Comparison of ENCODE assay signal across 14 cellular contexts in the genomic region with DNA sequence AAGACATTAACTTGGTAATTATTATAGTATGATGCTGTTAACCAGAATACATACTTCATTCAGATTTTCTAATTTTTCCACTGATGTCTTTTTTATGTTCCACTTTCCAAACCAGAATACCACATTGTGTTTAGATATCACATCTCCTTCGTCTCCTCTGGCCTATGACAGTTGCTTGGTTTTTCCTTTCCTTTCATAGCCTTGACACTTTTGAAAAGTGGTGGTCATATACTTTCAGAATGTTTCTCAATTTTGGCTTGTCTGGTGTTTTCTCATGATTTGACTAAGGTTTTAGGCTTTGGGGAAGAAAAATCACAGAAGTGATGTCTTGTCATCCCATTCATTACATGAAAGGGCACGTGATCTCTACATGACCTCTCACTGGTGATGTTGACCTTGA. TPM values are rescaled to one million over a fixed set of nuclear protein-coding genes. Genes with fewer than 3 reads are reported as not detected.
DNase-seq lines count a peak whose midpoint lies in the region; ATAC-seq and TF ChIP-seq lines count a peak whose summit lies in the region.
"Had no signal": no experiment of that assay in that cellular context is flagged by ENCODE, and none has a peak within 500 bp of the region (broad histone marks: within the 10 kb centered on the region; RNA-seq: fewer than 3 reads in every experiment).

No MANE protein-coding gene starts in this region.

- peak in 1 of 2 donors; percentile 62 for ATAC-seq in activated T-cell treated with anti-CD3 and anti-CD28 coated beads, Interleukin-2, amount 50 U/mL, for 72 hours (replicated peaks in 1 of 2)
- peak; percentile 61 for ATAC-seq in activated naive CD8-positive, alpha-beta T cell treated with anti-CD3 and anti-CD28 coated beads, Interleukin-2, amount 50 U/mL, for 24 hours
- ATAC-seq in GM18505 (IDR thresholded peaks at IDR 0.05; ENCODE audit: unreplicated experiment): no peak
- ATAC-seq: CD8-positive, alpha-beta T cell had no signal

- no peaks in the 10 kb centered on the region for H3K9me3 ChIP-seq in ascending aorta

- peaks cover 1 to 3% of the 10 kb centered on the region in 2 donors for H3K9me3 Mint-ChIP-seq in activated T-cell treated with anti-CD3 and anti-CD28 coated beads, Interleukin-2, amount 50 U/mL, for 72 hours
- H3K9me3 Mint-ChIP-seq in activated naive CD8-positive, alpha-beta T cell treated with anti-CD3 and anti-CD28 coated beads, Interleukin-2, amount 50 U/mL, for 24 hours: peaks cover 5% of the 10 kb centered on the region
- H3K9me3 Mint-ChIP-seq in stimulated activated naive CD8-positive, alpha-beta T cell treated with anti-CD3 and anti-CD28 coated beads, Interleukin-15, Interleukin-2, amounts not matched to agents 100 ng/mL and 50 ng/mL, for 24 hours: no peaks in the 10 kb centered on the region

- intact Hi-C loops in ascending aorta (cut with DNase I): no loop called here

- peaks cover 9% of the 10 kb centered on the region for H3K4me1 Mint-ChIP-seq in activated T-cell treated with anti-CD3 and anti-CD28 coated beads, Interleukin-2, amount 50 U/mL, for 72 hours (ENCODE audit: low read depth)
- peaks cover 5% of the 10 kb centered on the region for H3K4me1 Mint-ChIP-seq in activated naive CD8-positive, alpha-beta T cell treated with anti-CD3 and anti-CD28 coated beads, Interleukin-2, amount 50 U/mL, for 24 hours
- peaks cover 7% of the 10 kb centered on the region for H3K4me1 Mint-ChIP-seq in stimulated activated naive CD8-positive, alpha-beta T cell treated with anti-CD3 and anti-CD28 coated beads, Interleukin-15, Interleukin-2, amounts not matched to agents 100 ng/mL and 50 ng/mL, for 24 hours (ENCODE audit: low read depth)
- H3K4me1 Mint-ChIP-seq: B cell had no signal

- H3K36me3 ChIP-seq in ascending aorta: no peaks in the 10 kb centered on the region
- H3K36me3 ChIP-seq: BLaER1 treated with 17β-estradiol and CSF1 and Interleukin-3, amounts not matched to agents 10 nM and 100 nM had no signal

- peaks cover 22% of the 10 kb centered on the region for H3K27me3 Mint-ChIP-seq in activated T-cell treated with anti-CD3 and anti-CD28 coated beads, Interleukin-2, amount 50 U/mL, for 72 hours (ENCODE audit: low read depth)
- H3K27me3 Mint-ChIP-seq in activated naive CD8-positive, alpha-beta T cell treated with anti-CD3 and anti-CD28 coated beads, Interleukin-2, amount 50 U/mL, for 24 hours: peaks cover 25% of the 10 kb centered on the region
- H3K27me3 Mint-ChIP-seq in stimulated activated naive CD8-positive, alpha-beta T cell treated with anti-CD3 and anti-CD28 coated beads, Interleukin-15, Interleukin-2, amounts not matched to agents 100 ng/mL and 50 ng/mL, for 24 hours: peaks cover 14% of the 10 kb centered on the region

- no peak for DNase-seq in activated T-cell treated with anti-CD3 and anti-CD28 coated beads, Interleukin-2, amount 50 U/mL, for 72 hours
- DNase-seq in activated T-cell treated with anti-CD3 and anti-CD28 coated beads, Interleukin-2, amount 50 U/mL, for 1 hour: no peak
- no peak for DNase-seq in activated naive CD8-positive, alpha-beta T cell treated with anti-CD3 and anti-CD28 coated beads, Interleukin-2, amount 50 U/mL, for 24 hours
- no peak for DNase-seq in ascending aorta (ENCODE audit: low spot score in 2 of 2)
- DNase-seq: Calu3; CD8-positive, alpha-beta T cell; DMS79 treated with DMSO at 0.1 percent for 48 hours; GF-D8; H9 had no signal

- no peak overlapping the region for H3K4me3 Mint-ChIP-seq in activated T-cell treated with anti-CD3 and anti-CD28 coated beads, Interleukin-2, amount 50 U/mL, for 72 hours
- no peak overlapping the region for H3K4me3 Mint-ChIP-seq in activated naive CD8-positive, alpha-beta T cell treated with anti-CD3 and anti-CD28 coated beads, Interleukin-2, amount 50 U/mL, for 24 hours
- no peak overlapping the region for H3K4me3 Mint-ChIP-seq in stimulated activated naive CD8-positive, alpha-beta T cell treated with anti-CD3 and anti-CD28 coated beads, Interleukin-15, Interleukin-2, amounts not matched to agents 100 ng/mL and 50 ng/mL, for 24 hours
- H3K4me3 Mint-ChIP-seq: B cell; CD8-positive, alpha-beta T cell; H9 had no signal

- H3K27ac ChIP-seq in ascending aorta: no peak overlapping the region
- H3K27ac ChIP-seq: BLaER1 treated with 17β-estradiol and CSF1 and Interleukin-3, amounts not matched to agents 10 nM and 100 nM had no signal

- no peaks in the 10 kb centered on the region for H3K27me3 ChIP-seq in ascending aorta
- H3K27me3 ChIP-seq: BLaER1 treated with 17β-estradiol and CSF1 and Interleukin-3, amounts not matched to agents 10 nM and 100 nM had no signal

- no peaks in the 10 kb centered on the region for H3K4me1 ChIP-seq in ascending aorta

- TF ChIP-seq CTCF in ascending aorta (IDR thresholded peaks at IDR 0.05): no peak

- TF ChIP-seq POLR2A in GM18505 (IDR thresholded peaks at IDR 0.05; ENCODE audit: borderline replicate concordance, extremely low read depth, insufficient read depth, insufficient read length): no peak

- no peaks in the 10 kb centered on the region for H3K36me3 Mint-ChIP-seq in activated T-cell treated with anti-CD3 and anti-CD28 coated beads, Interleukin-2, amount 50 U/mL, for 72 hours (ENCODE audit: insufficient read depth in 2 of 2)
- no peaks in the 10 kb centered on the region for H3K36me3 Mint-ChIP-seq in activated naive CD8-positive, alpha-beta T cell treated with anti-CD3 and anti-CD28 coated beads, Interleukin-2, amount 50 U/mL, for 24 hours (ENCODE audit: low read depth)
- no peaks in the 10 kb centered on the region for H3K36me3 Mint-ChIP-seq in stimulated activated naive CD8-positive, alpha-beta T cell treated with anti-CD3 and anti-CD28 coated beads, Interleukin-15, Interleukin-2, amounts not matched to agents 100 ng/mL and 50 ng/mL, for 24 hours (ENCODE audit: low read depth)
- H3K36me3 Mint-ChIP-seq: CD8-positive, alpha-beta T cell had no signal

- no peak overlapping the region for H3K4me3 ChIP-seq in ascending aorta
- H3K4me3 ChIP-seq: BLaER1 treated with 17β-estradiol and CSF1 and Interleukin-3, amounts not matched to agents 10 nM and 100 nM had no signal

- peak overlapping the region; percentile 34 for H3K27ac Mint-ChIP-seq in activated T-cell treated with anti-CD3 and anti-CD28 coated beads, Interleukin-2, amount 50 U/mL, for 72 hours
- H3K27ac Mint-ChIP-seq in activated naive CD8-positive, alpha-beta T cell treated with anti-CD3 and anti-CD28 coated beads, Interleukin-2, amount 50 U/mL, for 24 hours: no peak overlapping the region
- H3K27ac Mint-ChIP-seq in stimulated activated naive CD8-positive, alpha-beta T cell treated with anti-CD3 and anti-CD28 coated beads, Interleukin-15, Interleukin-2, amounts not matched to agents 100 ng/mL and 50 ng/mL, for 24 hours: peak overlapping the region; percentile 9
- H3K27ac Mint-ChIP-seq: B cell; CD8-positive, alpha-beta T cell; H9 had no signal

RNA-seq across cellular contexts. Expression of a gene that starts 24.3 kb away (rescaled TPM):
- total RNA-seq in activated T-cell treated with anti-CD3 and anti-CD28 coated beads, Interleukin-2, amount 50 U/mL, for 72 hours: under 1 TPM; 0.05 to 0.07 TPM
- total RNA-seq in ascending aorta: 4.0 TPM
- total RNA-seq: B cell; CD8-positive, alpha-beta T cell; HT-29 had no signal

RNA-seq across cellular contexts. Expression of a gene that starts 50.8 kb away (rescaled TPM):
- 100 to 1,000 TPM; 196 to 198 TPM for total RNA-seq in activated T-cell treated with anti-CD3 and anti-CD28 coated beads, Interleukin-2, amount 50 U/mL, for 72 hours
- total RNA-seq in ascending aorta: 50.4 TPM
